In genomic region chrX:112941209-112941788, GRCh38 we compare ENCODE assay signal across 12 cellular contexts.
DNase-seq lines count a peak whose midpoint lies in the region; ATAC-seq and TF ChIP-seq lines count a peak whose summit lies in the region.
"Had no signal": no experiment of that assay in that cellular context is flagged by ENCODE, and none has a peak within 500 bp of the region (broad histone marks: within the 10 kb centered on the region; RNA-seq: fewer than 3 reads in every experiment).

No MANE protein-coding gene starts in this region.

- H3K4me1 ChIP-seq in CD8-positive, alpha-beta T cell (ENCODE audit: insufficient read depth, low read length): no peaks in the 10 kb centered on the region
- H3K4me1 ChIP-seq: Caco-2, uterus had no signal

- DNase-seq in Calu3 (peak; percentile 28), fibroblast of gingiva (ENCODE audit: low read depth) (peak; percentile 0), amygdala (lab: John Stamatoyannopoulos, UW) (no peak), middle frontal gyrus (ENCODE audit: extremely low spot score, low spot score) (no peak), NCI-H2081 (lab: John Stamatoyannopoulos, UW) (no peak)
- no peak for DNase-seq in CD8-positive, alpha-beta T cell
- DNase-seq: activated gamma-delta T cell treated with Interleukin-2 at 50 U/mL for 16 hours, Caco-2, uterus had no signal

- H3K27me3 Mint-ChIP-seq in Calu3 (ENCODE audit: unreplicated experiment): no peaks in the 10 kb centered on the region
- H3K27me3 Mint-ChIP-seq in CD8-positive, alpha-beta T cell (ENCODE audit: low read depth): no peaks in the 10 kb centered on the region

- intact Hi-C loops in Calu3 (cut with micrococcal nuclease; ENCODE audit: unreplicated experiment): loop anchor here (2.0 to 10.0 kb wide), 2 partner anchors 64 to 182 kb away; no protein-coding TSS in a partner anchor
- intact Hi-C loops in CD8-positive, alpha-beta T cell (cut with DNase I, micrococcal nuclease): no loop called here

- H3K36me3 ChIP-seq in CD8-positive, alpha-beta T cell (ENCODE audit: insufficient read depth, low read length): no peaks in the 10 kb centered on the region
- H3K36me3 ChIP-seq: uterus had no signal

- CTCF ChIA-PET in Calu3 (lab: Charles Lee): interaction anchor here (0.5 kb wide), 1 partner anchor 639 kb away, joined by 5 read pairs; no protein-coding TSS in a partner anchor
- CTCF ChIA-PET in CD8-positive, alpha-beta T cell (lab: Charles Lee): no interaction called here

- TF ChIP-seq CTCF in Calu3 (IDR thresholded peaks at IDR 0.05; ENCODE audit: unreplicated experiment): no peak
- no peak for TF ChIP-seq CTCF in CD8-positive, alpha-beta T cell (IDR thresholded peaks at IDR 0.05)

- H3K4me1 Mint-ChIP-seq in Calu3 (ENCODE audit: low read depth, unreplicated experiment): no peaks in the 10 kb centered on the region
- no peaks in the 10 kb centered on the region for H3K4me1 Mint-ChIP-seq in CD8-positive, alpha-beta T cell (ENCODE audit: low read depth)

- H3K27ac Mint-ChIP-seq in Calu3 (ENCODE audit: unreplicated experiment): no peak overlapping the region
- H3K27ac Mint-ChIP-seq in CD8-positive, alpha-beta T cell: no peak overlapping the region
- H3K27ac Mint-ChIP-seq: T-helper 1 cell treated with Interleukin-12 subunit alpha and Interleukin-12 subunit beta and Interleukin-4 antibody, amounts not matched to agents 30 μg/mL and 1 μg/mL, for 36 hours had no signal

- no peaks in the 10 kb centered on the region for H3K9me3 ChIP-seq in CD8-positive, alpha-beta T cell (ENCODE audit: low read length)
- H3K9me3 ChIP-seq: Caco-2, uterus had no signal

- no peak overlapping the region for H3K4me3 ChIP-seq in CD8-positive, alpha-beta T cell (ENCODE audit: low read depth, low read length)
- H3K4me3 ChIP-seq: uterus had no signal

- H3K4me3 Mint-ChIP-seq in Calu3 (ENCODE audit: low read depth, unreplicated experiment): no peak overlapping the region
- H3K4me3 Mint-ChIP-seq in CD8-positive, alpha-beta T cell: no peak overlapping the region
- H3K4me3 Mint-ChIP-seq: T-helper 1 cell treated with Interleukin-12 subunit alpha and Interleukin-12 subunit beta and Interleukin-4 antibody, amounts not matched to agents 30 μg/mL and 1 μg/mL, for 36 hours had no signal

- H3K9me3 Mint-ChIP-seq in Calu3 (ENCODE audit: low read depth, unreplicated experiment): peaks cover 3% of the 10 kb centered on the region
- H3K9me3 Mint-ChIP-seq in CD8-positive, alpha-beta T cell: no peaks in the 10 kb centered on the region
- H3K9me3 Mint-ChIP-seq: T-helper 1 cell treated with Interleukin-12 subunit alpha and Interleukin-12 subunit beta and Interleukin-4 antibody, amounts not matched to agents 30 μg/mL and 1 μg/mL, for 36 hours had no signal

- H3K36me3 Mint-ChIP-seq in Calu3 (ENCODE audit: insufficient read depth, unreplicated experiment): no peaks in the 10 kb centered on the region
- H3K36me3 Mint-ChIP-seq in CD8-positive, alpha-beta T cell: no peaks in the 10 kb centered on the region

- POLR2A ChIA-PET in CD8-positive, alpha-beta T cell (lab: Charles Lee): no interaction called here

- ATAC-seq in GM19372 (IDR thresholded peaks at IDR 0.05; ENCODE audit: low read depth, unreplicated experiment): peak; percentile 67
- peak; percentile 88 for ATAC-seq in HG03520 (IDR thresholded peaks at IDR 0.05; ENCODE audit: unreplicated experiment)
- ATAC-seq in CD8-positive, alpha-beta T cell: no peak

- no peaks in the 10 kb centered on the region for H3K27me3 ChIP-seq in CD8-positive, alpha-beta T cell (ENCODE audit: insufficient read depth, low read length)
- H3K27me3 ChIP-seq: uterus had no signal

- no TSS peak for BruUV-seq in Calu3 (replicated peaks; lab: Mats Ljungman, UMichigan)

- H3K27ac ChIP-seq in CD8-positive, alpha-beta T cell (ENCODE audit: low read depth, low read length): no peak overlapping the region
- H3K27ac ChIP-seq: uterus had no signal

Comparison
In these comparisons a context has a peak if more than half of its experiments do, and no peak if none do; other contexts are left out.
1. DNase-seq: peak in Calu3 (single experiment) and fibroblast of gingiva (single experiment); none in amygdala (0 of 56), CD8-positive, alpha-beta T cell (0 of 7), middle frontal gyrus (single experiment) and NCI-H2081 (0 of 2).